ENCODE assay signal across 22 cellular contexts in the genomic region with DNA sequence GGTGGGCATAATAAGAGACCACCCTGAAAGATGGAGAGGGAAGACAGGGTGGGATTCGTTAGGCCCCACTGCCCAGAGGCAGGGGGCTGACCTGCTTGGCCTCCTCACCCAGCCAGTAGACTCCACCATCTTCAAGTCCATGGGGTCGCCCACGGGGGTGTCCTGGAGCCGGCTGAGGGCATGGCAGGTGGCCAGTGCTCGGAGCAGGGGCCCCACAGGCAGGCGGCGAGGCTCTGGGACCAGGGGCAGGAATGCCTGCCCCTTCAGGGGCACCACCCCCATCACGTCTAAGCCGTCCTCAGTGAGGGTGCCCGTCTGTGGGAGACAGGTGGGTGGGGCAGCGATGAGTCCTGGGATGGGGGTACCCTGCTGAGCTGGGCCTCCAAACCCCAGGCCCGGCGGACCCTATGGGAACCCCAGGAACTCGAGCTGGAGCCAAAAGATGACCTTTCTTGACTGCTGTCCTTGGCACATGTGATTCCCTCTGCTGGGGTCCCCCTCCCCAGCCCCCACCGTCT. TPM values are rescaled to one million over a fixed set of nuclear protein-coding genes. Genes with fewer than 3 reads are reported as not detected.
DNase-seq lines count a peak whose midpoint lies in the region; ATAC-seq, FAIRE-seq and TF ChIP-seq lines count a peak whose summit lies in the region.
"Had no signal": no experiment of that assay in that cellular context is flagged by ENCODE, and none has a peak within 500 bp of the region (broad histone marks: within the 10 kb centered on the region; RNA-seq: fewer than 3 reads in every experiment).

No MANE protein-coding gene starts in this region.

- no peak for TF ChIP-seq POLR2A in IMR-90 (IDR thresholded peaks at IDR 0.05; ENCODE audit: low read depth, low read length)
- TF ChIP-seq POLR2A in GM12891 (IDR thresholded peaks at IDR 0.05; ENCODE audit: low read depth, low read length) = no peak

- H3K18ac ChIP-seq in IMR-90 (ENCODE audit: low read depth, low read length) = no peak overlapping the region
- no peak overlapping the region for H3K18ac ChIP-seq in mesenchymal stem cell (ENCODE audit: low read depth in 1 of 2, low read length in 2 of 2)

- no peak overlapping the region for H2BK12ac ChIP-seq in mesenchymal stem cell (ENCODE audit: low read length in 2 of 2)

- H2BK120ac ChIP-seq in IMR-90 (ENCODE audit: low read depth, low read length) (no peak overlapping the region), mesenchymal stem cell (ENCODE audit: low read depth, low read length) (no peak overlapping the region)

- ATAC-seq in IMR-90 (ENCODE audit: low read depth) (no peak), GM21447 (IDR thresholded peaks at IDR 0.05; ENCODE audit: unreplicated experiment) (no peak), HG02840 (IDR thresholded peaks at IDR 0.05; ENCODE audit: low FRiP score, unreplicated experiment) (no peak)
- ATAC-seq: GM12878 had no signal

- H3K79me1 ChIP-seq in IMR-90 (ENCODE audit: low read depth in 1 of 2, low read length in 2 of 2) (no peaks in the 10 kb centered on the region), mesenchymal stem cell (replicated peaks; ENCODE audit: low read length, poor library complexity, severe bottlenecking) (peaks cover 38% of the 10 kb centered on the region)

- CTCF ChIA-PET in IMR-90 (lab: Yijun Ruan, JAX) = no interaction called here

- H3K4ac ChIP-seq in IMR-90 (ENCODE audit: low read depth, low read length) = no peak overlapping the region
- H3K4ac ChIP-seq in mesenchymal stem cell (ENCODE audit: low read depth in 1 of 2, low read length in 2 of 2) = no peak overlapping the region

- no peak overlapping the region for H3K56ac ChIP-seq in IMR-90 (ENCODE audit: extremely low read depth, insufficient read depth, low read length)

- H4K91ac ChIP-seq in IMR-90 (ENCODE audit: insufficient read depth, low read depth, low read length) (no peak overlapping the region), mesenchymal stem cell (ENCODE audit: low read length) (no peak overlapping the region)

- H3K4me1 ChIP-seq in BLaER1 treated with 17β-estradiol and CSF1 and Interleukin-3, amounts not matched to agents 10 nM and 100 nM = peaks cover 0 to 21% (median 11%) of the 10 kb centered on the region in 10 experiments; a peak in 14 of 20 replicates
- H3K4me1 ChIP-seq in IMR-90 (ENCODE audit: control insufficient read depth, insufficient read depth, low read length) = no peaks in the 10 kb centered on the region
- no peaks in the 10 kb centered on the region for H3K4me1 ChIP-seq in mesenchymal stem cell (ENCODE audit: control insufficient read depth, insufficient read depth, low read depth, low read length)
- H3K4me1 ChIP-seq: BE2C, Caco-2 had no signal

- H3K27me3 ChIP-seq in BLaER1 treated with 17β-estradiol and CSF1 and Interleukin-3, amounts not matched to agents 10 nM and 100 nM = no peaks in the 10 kb centered on the region
- H3K27me3 ChIP-seq in IMR-90 (ENCODE audit: control insufficient read depth, insufficient read depth, low read length) = no peaks in the 10 kb centered on the region
- H3K27me3 ChIP-seq in mesenchymal stem cell (ENCODE audit: control insufficient read depth in 1 of 2, insufficient read depth in 1 of 2, low read length in 2 of 2) = no peaks in the 10 kb centered on the region
- H3K27me3 ChIP-seq: BE2C had no signal

- no peak overlapping the region for H2AK5ac ChIP-seq in IMR-90 (ENCODE audit: low read depth, low read length)
- H2AK5ac ChIP-seq in mesenchymal stem cell (ENCODE audit: low read length, severe bottlenecking) = no peak overlapping the region

- no peak overlapping the region for H3K4me3 ChIP-seq in BLaER1 treated with 17β-estradiol and CSF1 and Interleukin-3, amounts not matched to agents 10 nM and 100 nM
- H3K4me3 ChIP-seq in IMR-90 (ENCODE audit: insufficient read depth, low read depth, low read length) (no peak overlapping the region), mesenchymal stem cell (ENCODE audit: insufficient read depth in 1 of 2, low read depth in 1 of 2, low read length in 2 of 2) (no peak overlapping the region)
- H3K4me3 ChIP-seq: GM12878 had no signal

- dilution Hi-C loops in IMR-90 (cut with HindIII; ENCODE audit: low sequenced_read_pairs, unreplicated experiment) = no loop called here

- peaks cover 7 to 95% (median 77%) of the 10 kb centered on the region in 11 experiments for H3K36me3 ChIP-seq in BLaER1 treated with 17β-estradiol and CSF1 and Interleukin-3, amounts not matched to agents 10 nM and 100 nM
- H3K36me3 ChIP-seq in IMR-90 (ENCODE audit: control insufficient read depth, insufficient read depth, low read length) (peaks cover 3% of the 10 kb centered on the region; the same call in 1 of the 2 replicates), mesenchymal stem cell (ENCODE audit: control insufficient read depth in 1 of 2, insufficient read depth in 2 of 2, low read depth in 1 of 2, low read length in 2 of 2) (peaks cover 20 to 94% of the 10 kb centered on the region in 2 experiments)
- H3K36me3 ChIP-seq: BE2C had no signal

- H2BK15ac ChIP-seq in IMR-90 (ENCODE audit: low read depth, low read length) (no peak overlapping the region), mesenchymal stem cell (ENCODE audit: low read depth, poor library complexity, severe bottlenecking) (no peak overlapping the region)

- DNase-seq in IMR-90 = no peak
- no peak for DNase-seq in mesenchymal stem cell
- DNase-seq in GM12891 (ENCODE audit: insufficient read length, low spot score) = no peak
- DNase-seq in activated CD4-positive, CD25-positive, alpha-beta regulatory T cell (lab: John Stamatoyannopoulos, UW) = no peak
- DNase-seq: 8988T; ACHN; BE2C; C1 segment of cervical spinal cord; Caco-2; Calu3; CD4-positive, CD25-positive, alpha-beta regulatory T cell; DMS79 treated with DMSO at 0.1 percent for 48 hours; GDM1 had no signal

- 93% methylated on average over 4 of the region's 15 CpGs; no CpG with 5 or more reads in 1 of the 2 experiments for WGBS in IMR-90 (ENCODE audit: extremely low coverage in 2 of 2, insufficient read length in 1 of 2), 2 experiments
- 94% methylated on average over 13 of the region's 15 CpGs for WGBS in mesenchymal stem cell

- POLR2A ChIA-PET in IMR-90 (lab: Charles Lee; ENCODE audit: unreplicated experiment) = no interaction called here

- H2BK5ac ChIP-seq in IMR-90 (ENCODE audit: low read depth, low read length, poor library complexity, severe bottlenecking) = no peak overlapping the region
- no peak overlapping the region for H2BK5ac ChIP-seq in mesenchymal stem cell (ENCODE audit: low read depth, low read length, poor library complexity, severe bottlenecking)

- H3K23ac ChIP-seq in IMR-90 (ENCODE audit: low read depth, low read length) = no peak overlapping the region
- no peak overlapping the region for H3K23ac ChIP-seq in mesenchymal stem cell (ENCODE audit: low read length in 2 of 2)

- H3K9ac ChIP-seq in BLaER1 treated with 17β-estradiol and CSF1 and Interleukin-3, amounts not matched to agents 10 nM and 100 nM = no peak overlapping the region
- no peak overlapping the region for H3K9ac ChIP-seq in IMR-90 (ENCODE audit: low read depth, low read length)
- no peak overlapping the region for H3K9ac ChIP-seq in mesenchymal stem cell (ENCODE audit: low read length)

- TF ChIP-seq CTCF in IMR-90 (conservative IDR thresholded peaks at IDR 0.05; ENCODE audit: low read depth, low read length) = no peak

- no peaks in the 10 kb centered on the region for H3K9me1 ChIP-seq in IMR-90 (ENCODE audit: insufficient read depth, low read length)

- no peak for FAIRE-seq in GM12891 (lab: Jason Lieb, UNC)
- FAIRE-seq: A204.1, D721Med, GM12878, GM19239 had no signal

- peak overlapping the region; percentile 15 for H2AK9ac ChIP-seq in IMR-90 (replicated peaks; ENCODE audit: low read depth, low read length, poor library complexity)

- no TSS peak for BruUV-seq in IMR-90 (replicated peaks; lab: Mats Ljungman, UMichigan)

- intact Hi-C loops in IMR-90 (cut with micrococcal nuclease) = no loop called here

- no peak overlapping the region for H4K8ac ChIP-seq in IMR-90 (ENCODE audit: low read depth in 2 of 2, low read length in 2 of 2)
- H4K8ac ChIP-seq in mesenchymal stem cell (ENCODE audit: low read length) = peak overlapping the region; percentile 16

- H3K9me3 ChIP-seq in BLaER1 treated with 17β-estradiol and CSF1 and Interleukin-3, amounts not matched to agents 10 nM and 100 nM (replicated peaks in 1 of 11) = no peaks in the 10 kb centered on the region
- no peaks in the 10 kb centered on the region for H3K9me3 ChIP-seq in IMR-90 (ENCODE audit: control insufficient read depth, insufficient read depth, low read length)
- no peaks in the 10 kb centered on the region for H3K9me3 ChIP-seq in mesenchymal stem cell (ENCODE audit: control insufficient read depth, low read length)
- H3K9me3 ChIP-seq: BE2C, Caco-2 had no signal

- H3K27ac ChIP-seq in BLaER1 treated with 17β-estradiol and CSF1 and Interleukin-3, amounts not matched to agents 10 nM and 100 nM = no peak overlapping the region
- H3K27ac ChIP-seq in IMR-90 (ENCODE audit: insufficient read depth, low read length) (no peak overlapping the region), mesenchymal stem cell (ENCODE audit: low read length, poor library complexity, severe bottlenecking) (no peak overlapping the region)

- H2AFZ ChIP-seq in IMR-90 (replicated peaks; ENCODE audit: low read length, poor library complexity) (no peak overlapping the region), mesenchymal stem cell (ENCODE audit: low read depth, low read length) (no peak overlapping the region)

- H4K20me1 ChIP-seq in BLaER1 treated with 17β-estradiol and CSF1 and Interleukin-3, amounts not matched to agents 10 nM and 100 nM = peaks cover 0 to 60% (median 5%) of the 10 kb centered on the region in 11 experiments; a peak in 8 of 22 replicates
- no peaks in the 10 kb centered on the region for H4K20me1 ChIP-seq in IMR-90 (ENCODE audit: insufficient read depth, low read length)

- H3K14ac ChIP-seq in IMR-90 (replicated peaks; ENCODE audit: low read depth, low read length) (no peak overlapping the region), mesenchymal stem cell (ENCODE audit: low read length in 2 of 2) (no peak overlapping the region)

- TF ChIP-seq RAD21 in IMR-90 (IDR thresholded peaks at IDR 0.05; ENCODE audit: low read length) = no peak

- no peak overlapping the region for H4K5ac ChIP-seq in IMR-90 (ENCODE audit: low read depth, low read length)

- no peak overlapping the region for H2BK20ac ChIP-seq in IMR-90 (ENCODE audit: low read depth, low read length)

- H3K4me2 ChIP-seq in BLaER1 treated with 17β-estradiol and CSF1 and Interleukin-3, amounts not matched to agents 10 nM and 100 nM = peak overlapping the region in 7 of 11 experiments; percentile 31 to 64 (median 51); a peak in 12 of 22 replicates
- no peak overlapping the region for H3K4me2 ChIP-seq in IMR-90 (ENCODE audit: low read depth, low read length)
- no peak overlapping the region for H3K4me2 ChIP-seq in mesenchymal stem cell (ENCODE audit: low read length, poor library complexity, severe bottlenecking)

- in situ Hi-C loops in IMR-90 (cut with MboI; ENCODE audit: low sequenced_read_pairs) = no loop called here

RNA-seq across cellular contexts. Expression of a gene that starts 13.2 kb away (rescaled TPM):
- 2.5 and 3.9 TPM in 2 replicates for total RNA-seq in IMR-90 (2012; rRNA removed)
- 13.9 and 14.6 TPM in 2 replicates for polyA plus RNA-seq in IMR-90 (2012; rRNA removed)
- polyA plus RNA-seq in IMR-90 (2012; cell fraction: cytosol; rRNA removed) = 14.5 and 21.7 TPM in 2 replicates
- polyA plus RNA-seq in IMR-90 (2012; cell fraction: nucleus; rRNA removed; ENCODE audit: low replicate concordance) = 17.6 and 36.8 TPM in 2 replicates
- 167 TPM for polyA plus RNA-seq in mesenchymal stem cell (2013, experiment 1 of 2)
- polyA plus RNA-seq in mesenchymal stem cell (2013, experiment 2 of 2) = 167 TPM
- not detected for polyA plus RNA-seq in GM12891 (2012; ENCODE audit: low read depth, missing spikeins)
- total RNA-seq: CD4-positive, alpha-beta memory T cell; CD4-positive, CD25-positive, alpha-beta regulatory T cell; GM12878 had no signal
- polyA plus RNA-seq: CD14-positive monocyte; CD4-positive, alpha-beta memory T cell; CD4-positive, CD25-positive, alpha-beta regulatory T cell had no signal

RNA-seq across cellular contexts. Expression of a gene that starts 18.1 kb away (rescaled TPM):
- 3.9 and 5.7 TPM in 2 replicates for total RNA-seq in IMR-90 (2012; rRNA removed)
- polyA plus RNA-seq in IMR-90 (2012; rRNA removed) = 18.9 and 19.6 TPM in 2 replicates
- polyA plus RNA-seq in IMR-90 (2012; cell fraction: cytosol; rRNA removed) = 10.3 and 22.1 TPM in 2 replicates
- 17.2 and 49.7 TPM in 2 replicates for polyA plus RNA-seq in IMR-90 (2012; cell fraction: nucleus; rRNA removed; ENCODE audit: low replicate concordance)
- 27.8 TPM for polyA plus RNA-seq in mesenchymal stem cell (2013, experiment 1 of 2)
- polyA plus RNA-seq in mesenchymal stem cell (2013, experiment 2 of 2) = 27.3 TPM
- polyA plus RNA-seq in GM12891 (2012; ENCODE audit: low read depth, missing spikeins) = 9.0 TPM

Comparison
In these comparisons a context has a peak if more than half of its experiments do, and no peak if none do; other contexts are left out.
1. H3K4me2 ChIP-seq: peak in BLaER1 treated with 17β-estradiol and CSF1 and Interleukin-3, amounts not matched to agents 10 nM and 100 nM (7 of 11); none in IMR-90 (single experiment) and mesenchymal stem cell (single experiment).